ENCODE assay signal across 8 cellular contexts in the genomic region with DNA sequence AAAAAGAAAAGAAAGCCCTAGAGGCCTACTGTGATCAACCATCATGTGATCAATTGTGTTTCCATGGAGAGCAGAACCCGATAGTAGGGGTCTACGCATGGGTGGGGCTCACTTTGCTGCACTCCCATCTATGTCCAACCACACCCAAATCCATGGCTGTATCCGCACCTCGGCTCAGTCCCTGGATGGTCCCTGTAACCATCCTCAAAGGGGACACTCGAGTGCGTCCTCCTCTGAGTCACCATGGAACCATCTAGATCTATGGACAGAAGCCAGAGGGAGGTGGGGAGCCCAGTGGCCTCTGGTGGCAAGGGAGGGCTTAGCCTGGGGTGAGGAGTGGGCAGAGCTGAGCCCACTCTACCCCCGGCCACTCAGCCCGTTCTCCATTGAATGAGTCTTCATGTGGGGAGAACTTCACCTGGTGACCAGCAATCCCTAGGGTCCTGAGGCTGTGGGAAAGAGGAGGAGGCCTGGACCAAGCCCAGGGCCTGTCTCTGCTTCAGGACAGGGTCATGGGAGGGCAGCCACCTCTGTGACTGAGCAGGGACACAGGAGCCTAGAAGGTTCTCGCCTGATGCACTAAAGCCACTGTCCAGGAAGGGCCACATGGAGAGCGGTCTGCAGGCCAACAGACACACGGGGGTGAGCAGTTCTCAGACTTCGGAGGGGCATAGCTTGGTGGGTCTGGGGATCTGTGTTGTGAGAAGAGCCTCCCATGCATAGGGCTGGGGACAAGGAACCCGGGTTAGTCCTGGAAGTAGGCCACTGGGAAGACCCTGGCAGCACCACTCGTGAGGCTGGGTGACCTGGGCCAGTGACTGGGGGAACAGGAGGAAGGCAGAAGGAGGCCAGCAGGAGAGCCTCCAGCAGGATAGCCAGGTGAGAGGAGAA. TPM values are rescaled to one million over a fixed set of nuclear protein-coding genes. Genes with fewer than 3 reads are reported as not detected.
DNase-seq lines count a peak whose midpoint lies in the region; ATAC-seq, FAIRE-seq and TF ChIP-seq lines count a peak whose summit lies in the region.

No MANE protein-coding gene starts in this region.

- TF ChIP-seq CTCF in K562 (IDR thresholded peaks at IDR 0.05 in 2 of 3, conservative IDR thresholded peaks at IDR 0.05 in 1 of 3; ENCODE audit: insufficient read depth in 2 of 3, low read depth in 1 of 3, low read length in 3 of 3) (no peak), transverse colon (IDR thresholded peaks at IDR 0.05) (no peak)

- in situ Hi-C loops in K562 (cut with MboI) (loop anchor here (5.0 kb wide), 1 partner anchor 69 kb away; no protein-coding TSS in a partner anchor), transverse colon (cut with MboI; ENCODE audit: low pct_ligation_motif_present in 1 of 4, low pct_unique_long_range_greater_than_20kb in 1 of 4, low sequenced_read_pairs in 3 of 4) (loop anchor here in 2 of 4 donors (25.0 kb wide), 1 partner anchor 169 kb away; no protein-coding TSS in a partner anchor)

- intact Hi-C loops in K562 (cut with micrococcal nuclease), result loop anchor here (10.0 kb wide), 2 partner anchors 441 to 809 kb away; a partner anchor contains a TSS
- intact Hi-C loops in transverse colon (cut with DNase I; ENCODE audit: low total_unique reads), result no loop called here

- TF ChIP-seq POLR2A in K562 (conservative IDR thresholded peaks at IDR 0.05), result no peak
- no peak for TF ChIP-seq POLR2A in transverse colon (IDR thresholded peaks at IDR 0.05)

- H3K27ac Mint-ChIP-seq in activated naive CD4-positive, alpha-beta T cell treated with anti-CD3 and anti-CD28 coated beads, Interleukin-2, amount 50 U/mL, for 24 hours, result no peak overlapping the region
- H3K27ac Mint-ChIP-seq in activated naive CD4-positive, alpha-beta T cell treated with anti-CD3 and anti-CD28 coated beads, Interleukin-2, amount 50 U/mL, for 72 hours, result peak overlapping the region in 1 of 2 donors; percentile 55

- no peak overlapping the region for H2AK5ac ChIP-seq in mesenchymal stem cell (ENCODE audit: low read length, severe bottlenecking)

- peak overlapping the region; percentile 52 for H3K4me3 ChIP-seq in K562
- peak overlapping the region in 1 of 2 experiments; percentile 81 for H3K4me3 ChIP-seq in mesenchymal stem cell (ENCODE audit: insufficient read depth in 1 of 2, low read depth in 1 of 2, low read length in 2 of 2)
- H3K4me3 ChIP-seq in transverse colon, result peak overlapping the region in 3 of 4 donors; percentile 43 to 62 (median 50)

- H2BK120ac ChIP-seq in mesenchymal stem cell (ENCODE audit: low read depth, low read length), result no peak overlapping the region

- H3K9me3 ChIP-seq in K562 (replicated peaks; ENCODE audit: control insufficient read depth, insufficient read depth, low read depth, low read length) (no peaks in the 10 kb centered on the region), mesenchymal stem cell (ENCODE audit: control insufficient read depth, low read length) (no peaks in the 10 kb centered on the region), transverse colon (no peaks in the 10 kb centered on the region)

- H3K9me1 ChIP-seq in K562 (ENCODE audit: control insufficient read depth, insufficient read depth, low read length), result peaks cover 5% of the 10 kb centered on the region

- H4K20me1 ChIP-seq in K562 (replicated peaks; ENCODE audit: control insufficient read depth, insufficient read depth, low read length), result no peaks in the 10 kb centered on the region

- H3K14ac ChIP-seq in mesenchymal stem cell (ENCODE audit: low read length in 2 of 2), result no peak overlapping the region

- no peak for TF ChIP-seq RAD21 in K562 (CRISPR knock-in tag; conservative IDR thresholded peaks at IDR 0.05 in 1 of 2, IDR thresholded peaks at IDR 0.05 in 1 of 2)

- no peaks in the 10 kb centered on the region for H3K79me2 ChIP-seq in K562 (ENCODE audit: control insufficient read depth, insufficient read depth, low read length)

- H3K27me3 ChIP-seq in K562 (ENCODE audit: control insufficient read depth in 2 of 2, insufficient read depth in 2 of 2, low read length in 2 of 2) (peaks cover 0 to 11% of the 10 kb centered on the region in 2 experiments; a peak in 3 of 5 replicates), mesenchymal stem cell (ENCODE audit: control insufficient read depth in 1 of 2, insufficient read depth in 1 of 2, low read length in 2 of 2) (peaks cover 27 to 74% of the 10 kb centered on the region in 2 experiments), transverse colon (peaks cover 88% of the 10 kb centered on the region)

- H4K91ac ChIP-seq in mesenchymal stem cell (ENCODE audit: low read length), result peak overlapping the region; percentile 78

- no peak for ATAC-seq in activated naive CD4-positive, alpha-beta T cell treated with anti-CD3 and anti-CD28 coated beads, Interleukin-2, amount 50 U/mL, for 72 hours
- ATAC-seq in K562, result no peak

- peak overlapping the region in 1 of 2 experiments; percentile 8 for H2BK12ac ChIP-seq in mesenchymal stem cell (ENCODE audit: low read length in 2 of 2)

- peak overlapping the region in 1 of 2 experiments; percentile 81 for H3K18ac ChIP-seq in mesenchymal stem cell (ENCODE audit: low read depth in 1 of 2, low read length in 2 of 2)

- H3K4ac ChIP-seq in mesenchymal stem cell (ENCODE audit: low read depth in 1 of 2, low read length in 2 of 2), result no peak overlapping the region

- no TSS peak for BruUV-seq in K562 (replicated peaks; lab: Mats Ljungman, UMichigan)

- H2AFZ ChIP-seq in K562 (ENCODE audit: low read depth, low read length) (peak overlapping the region; percentile 91), mesenchymal stem cell (ENCODE audit: low read depth, low read length) (no peak overlapping the region)

- WGBS in K562 (ENCODE audit: insufficient coverage, low coverage, missing lambda C conversion rate), result 44% methylated on average over 14 of the region's 14 CpGs
- 79% methylated on average over 13 of the region's 14 CpGs for WGBS in mesenchymal stem cell
- WGBS in transverse colon (ENCODE audit: low coverage in 1 of 2), 2 donors, result 0 to 79% methylated on average over 1 to 14 of the region's 14 CpGs

- TF ChIP-seq EP300 in K562 (IDR thresholded peaks at IDR 0.05; ENCODE audit: low read length), result no peak
- TF ChIP-seq EP300 in transverse colon (IDR thresholded peaks at IDR 0.05; ENCODE audit: low read depth), result no peak

- H4K8ac ChIP-seq in mesenchymal stem cell (ENCODE audit: low read length), result peak overlapping the region; percentile 84

- no peaks in the 10 kb centered on the region for H3K36me3 ChIP-seq in K562 (ENCODE audit: control insufficient read depth, insufficient read depth, low read length)
- H3K36me3 ChIP-seq in mesenchymal stem cell (ENCODE audit: control insufficient read depth in 1 of 2, insufficient read depth in 2 of 2, low read depth in 1 of 2, low read length in 2 of 2), result no peaks in the 10 kb centered on the region
- no peaks in the 10 kb centered on the region for H3K36me3 ChIP-seq in transverse colon

- POLR2A ChIA-PET in K562 (lab: Yijun Ruan, JAX), result no interaction called here

- peak overlapping the region; percentile 40; the same call in 1 of the 3 replicates for H3K27ac ChIP-seq in K562 (ENCODE audit: extremely low read depth, low read depth, low read length)
- no peak overlapping the region for H3K27ac ChIP-seq in mesenchymal stem cell (ENCODE audit: low read length, poor library complexity, severe bottlenecking)
- H3K27ac ChIP-seq in transverse colon, result no peak overlapping the region

- peak overlapping the region; percentile 87 for H3K4me3 Mint-ChIP-seq in activated naive CD4-positive, alpha-beta T cell treated with anti-CD3 and anti-CD28 coated beads, Interleukin-2, amount 50 U/mL, for 24 hours

- no peak overlapping the region for H3K23ac ChIP-seq in mesenchymal stem cell (ENCODE audit: low read length in 2 of 2)

- H3K9me3 Mint-ChIP-seq in activated naive CD4-positive, alpha-beta T cell treated with anti-CD3 and anti-CD28 coated beads, Interleukin-2, amount 50 U/mL, for 24 hours, result no peaks in the 10 kb centered on the region
- H3K9me3 Mint-ChIP-seq in activated naive CD4-positive, alpha-beta T cell treated with anti-CD3 and anti-CD28 coated beads, Interleukin-2, amount 50 U/mL, for 72 hours, result no peaks in the 10 kb centered on the region

- peaks cover 19% of the 10 kb centered on the region for H3K27me3 Mint-ChIP-seq in activated naive CD4-positive, alpha-beta T cell treated with anti-CD3 and anti-CD28 coated beads, Interleukin-2, amount 50 U/mL, for 24 hours

- no peak overlapping the region for H2BK5ac ChIP-seq in mesenchymal stem cell (ENCODE audit: low read depth, low read length, poor library complexity, severe bottlenecking)

- H3K79me1 ChIP-seq in mesenchymal stem cell (replicated peaks; ENCODE audit: low read length, poor library complexity, severe bottlenecking), result no peaks in the 10 kb centered on the region

- H3K4me2 ChIP-seq in K562 (ENCODE audit: insufficient read depth, low read length), result peak overlapping the region; percentile 84
- H3K4me2 ChIP-seq in mesenchymal stem cell (ENCODE audit: low read length, poor library complexity, severe bottlenecking), result peak overlapping the region; percentile 93

- CTCF ChIA-PET in K562 (lab: Yijun Ruan, JAX; ENCODE audit: low intra/inter-chr PET ratio), result interaction anchor here (0.6 to 1.2 kb wide), 2 partner anchors 64 to 72 kb away, joined by 3 read pairs; no protein-coding TSS in a partner anchor

- no peak for DNase-seq in activated naive CD4-positive, alpha-beta T cell treated with anti-CD3 and anti-CD28 coated beads, Interleukin-2, amount 50 U/mL, for 72 hours (ENCODE audit: low spot score in 2 of 2)
- DNase-seq in K562 (ENCODE audit: extremely low read depth in 1 of 4, low spot score in 3 of 4), result peak in 1 of 4 experiments; percentile 20
- DNase-seq in mesenchymal stem cell, result no peak
- no peak for DNase-seq in transverse colon
- DNase-seq in OCI-M2 (lab: John Stamatoyannopoulos, UW; ENCODE audit: unreplicated experiment), result no peak
- DNase-seq in cerebellum (ENCODE audit: low spot score), result no peak
- no peak for DNase-seq in SW480 (ENCODE audit: low spot score)

- no peak overlapping the region for H2BK15ac ChIP-seq in mesenchymal stem cell (ENCODE audit: low read depth, poor library complexity, severe bottlenecking)

- peaks cover 34% of the 10 kb centered on the region for H3K4me1 Mint-ChIP-seq in activated naive CD4-positive, alpha-beta T cell treated with anti-CD3 and anti-CD28 coated beads, Interleukin-2, amount 50 U/mL, for 24 hours

- FAIRE-seq in K562 (lab: Jason Lieb, UNC), result no peak

- H3K4me1 ChIP-seq in K562 (replicated peaks in 1 of 2; ENCODE audit: control insufficient read depth in 2 of 2, insufficient read depth in 2 of 2, low read length in 2 of 2), result peaks cover 10 to 32% of the 10 kb centered on the region in 2 experiments
- H3K4me1 ChIP-seq in mesenchymal stem cell (ENCODE audit: control insufficient read depth, insufficient read depth, low read depth, low read length), result peaks cover 9% of the 10 kb centered on the region
- H3K4me1 ChIP-seq in transverse colon, result peaks cover 3 to 15% (median 8%) of the 10 kb centered on the region in 4 donors

- H3K9ac ChIP-seq in K562 (ENCODE audit: insufficient read depth in 1 of 2, low read depth in 2 of 2, low read length in 2 of 2) (peak overlapping the region; percentile 44 to 91; a peak in 3 of 4 replicates), mesenchymal stem cell (ENCODE audit: low read length) (peak overlapping the region; percentile 66)

- H3K36me3 Mint-ChIP-seq in activated naive CD4-positive, alpha-beta T cell treated with anti-CD3 and anti-CD28 coated beads, Interleukin-2, amount 50 U/mL, for 24 hours, result no peaks in the 10 kb centered on the region
- peaks cover 0 to 4% of the 10 kb centered on the region in 2 donors for H3K36me3 Mint-ChIP-seq in activated naive CD4-positive, alpha-beta T cell treated with anti-CD3 and anti-CD28 coated beads, Interleukin-2, amount 50 U/mL, for 72 hours

RNA-seq across cellular contexts. Expression of a gene that starts 19.3 kb away (rescaled TPM):
- not detected for total RNA-seq in activated naive CD4-positive, alpha-beta T cell treated with anti-CD3 and anti-CD28 coated beads, Interleukin-2, amount 50 U/mL, for 72 hours
- total RNA-seq in K562 (2011; cell fraction: chromatin; rRNA removed; ENCODE audit: low replicate concordance), result not detected in 2 replicates
- total RNA-seq in K562 (2011; cell fraction: nucleolus; rRNA removed), result not detected in 2 replicates
- not detected in 2 replicates for total RNA-seq in K562 (2011; cell fraction: nucleoplasm; rRNA removed)
- total RNA-seq in K562 (2014; rRNA removed) (not detected in 2 replicates), K562 (2014; rRNA removed; fragmentation: Illumina TruSeq; extraction: Trizol) (not detected in 2 replicates), K562 (2015; rRNA removed; fragmentation: Illumina TruSeq; extraction: Trizol) (not detected in 2 replicates), K562 (2021) (not detected in 2 replicates), transverse colon (not detected), cerebellum (not detected)
- polyA plus RNA-seq in K562 (2011; rRNA removed) (not detected in 2 replicates), K562 (2014; fragmentation: Illumina TruSeq; extraction: Trizol) (not detected in 2 replicates), K562 (2014; fragmentation: Nextera tagmentation; extraction: Ambion mirVana) (not detected), K562 (2014; rRNA removed) (not detected in 2 replicates)
- polyA plus RNA-seq in K562 (2011; cell fraction: cytosol; rRNA removed), result not detected in 2 replicates
- not detected in 2 replicates for polyA plus RNA-seq in K562 (2011; cell fraction: nucleus; rRNA removed)
- polyA plus RNA-seq in K562 (2012), result not detected in 2 replicates
- polyA minus RNA-seq in K562 (2011; rRNA and poly(A)+ RNA removed), result not detected in 2 replicates
- not detected in 2 replicates for polyA minus RNA-seq in K562 (2011; cell fraction: cytosol; rRNA and poly(A)+ RNA removed)
- polyA minus RNA-seq in K562 (2011; cell fraction: nucleus; rRNA and poly(A)+ RNA removed), result not detected in 2 replicates
- not detected for polyA plus RNA-seq in mesenchymal stem cell (2013, experiment 1 of 2)
- not detected for polyA plus RNA-seq in mesenchymal stem cell (2013, experiment 2 of 2)

RNA-seq across cellular contexts. Expression of a gene that starts 42.3 kb away (rescaled TPM):
- total RNA-seq in activated naive CD4-positive, alpha-beta T cell treated with anti-CD3 and anti-CD28 coated beads, Interleukin-2, amount 50 U/mL, for 72 hours, result under 1 TPM; 0.77 to 0.99 TPM
- 2.2 and 5.9 TPM in 2 replicates for total RNA-seq in K562 (2011; cell fraction: chromatin; rRNA removed; ENCODE audit: low replicate concordance)
- total RNA-seq in K562 (2011; cell fraction: nucleolus; rRNA removed), result 1.8 and 2.1 TPM in 2 replicates
- total RNA-seq in K562 (2011; cell fraction: nucleoplasm; rRNA removed), result 2.8 and 3.3 TPM in 2 replicates
- total RNA-seq in K562 (2014; rRNA removed), result 1.5 and 1.8 TPM in 2 replicates
- 2.5 and 3.4 TPM in 2 replicates for total RNA-seq in K562 (2014; rRNA removed; fragmentation: Illumina TruSeq; extraction: Trizol)
- 0.26 and 0.33 TPM in 2 replicates for total RNA-seq in K562 (2015; rRNA removed; fragmentation: Illumina TruSeq; extraction: Trizol)
- 2.7 and 3.5 TPM in 2 replicates for total RNA-seq in K562 (2021)
- polyA plus RNA-seq in K562 (2011; rRNA removed), result 1.1 and 1.3 TPM in 2 replicates
- polyA plus RNA-seq in K562 (2011; cell fraction: cytosol; rRNA removed), result 0.40 and 0.91 TPM in 2 replicates
- 1.0 and 1.5 TPM in 2 replicates for polyA plus RNA-seq in K562 (2011; cell fraction: nucleus; rRNA removed)
- 1.3 and 14.7 TPM in 2 replicates for polyA plus RNA-seq in K562 (2012)
- 4.9 and 6.0 TPM in 2 replicates for polyA plus RNA-seq in K562 (2014; fragmentation: Illumina TruSeq; extraction: Trizol)
- polyA plus RNA-seq in K562 (2014; fragmentation: Nextera tagmentation; extraction: Ambion mirVana), result 1 to 10 TPM; 1.2 to 2.5 TPM
- 2.7 and 3.3 TPM in 2 replicates for polyA plus RNA-seq in K562 (2014; rRNA removed)
- 0.67 and 0.99 TPM in 2 replicates for polyA minus RNA-seq in K562 (2011; rRNA and poly(A)+ RNA removed)
- 0.38 TPM in 1 of 2 replicates, not detected in the other for polyA minus RNA-seq in K562 (2011; cell fraction: cytosol; rRNA and poly(A)+ RNA removed)
- polyA minus RNA-seq in K562 (2011; cell fraction: nucleus; rRNA and poly(A)+ RNA removed), result 0.81 and 1.4 TPM in 2 replicates
- polyA plus RNA-seq in mesenchymal stem cell (2013, experiment 1 of 2), result 6.5 TPM
- polyA plus RNA-seq in mesenchymal stem cell (2013, experiment 2 of 2), result 6.7 TPM
- not detected for total RNA-seq in transverse colon
- total RNA-seq in cerebellum, result 0.82 TPM
